21 cellular contexts compared by ENCODE assay signal in genomic region chr16:15953477-15953876, GRCh38. TPM values are rescaled to one million over a fixed set of nuclear protein-coding genes. Genes with fewer than 3 reads are reported as not detected.
DNase-seq lines count a peak whose midpoint lies in the region; ATAC-seq, FAIRE-seq and TF ChIP-seq lines count a peak whose summit lies in the region.
"Had no signal": no experiment of that assay in that cellular context is flagged by ENCODE, and none has a peak within 500 bp of the region (broad histone marks: within the 10 kb centered on the region; RNA-seq: fewer than 3 reads in every experiment).

No MANE protein-coding gene starts in this region.

- H3K4me1 Mint-ChIP-seq in T-helper 1 cell treated with Interleukin-12 subunit alpha and Interleukin-12 subunit beta and Interleukin-4 antibody, amounts not matched to agents 30 μg/mL and 1 μg/mL, for 36 hours (ENCODE audit: low read depth), result peaks cover 59% of the 10 kb centered on the region
- peaks cover 38 to 82% (median 63%) of the 10 kb centered on the region in 4 donors for H3K4me1 Mint-ChIP-seq in CD4-positive, alpha-beta memory T cell
- peaks cover 64% of the 10 kb centered on the region for H3K4me1 Mint-ChIP-seq in activated naive CD8-positive, alpha-beta T cell (ENCODE audit: low read depth)
- peaks cover 40 to 75% (median 63%) of the 10 kb centered on the region in 7 donors for H3K4me1 Mint-ChIP-seq in naive thymus-derived CD4-positive, alpha-beta T cell

- H3K36me3 Mint-ChIP-seq in T-helper 1 cell treated with Interleukin-12 subunit alpha and Interleukin-12 subunit beta and Interleukin-4 antibody, amounts not matched to agents 30 μg/mL and 1 μg/mL, for 36 hours (ENCODE audit: low read depth), result peaks cover 28% of the 10 kb centered on the region
- peaks cover 2 to 22% of the 10 kb centered on the region in 2 donors for H3K36me3 Mint-ChIP-seq in CD4-positive, alpha-beta memory T cell
- H3K36me3 Mint-ChIP-seq in activated naive CD8-positive, alpha-beta T cell, result peaks cover 9% of the 10 kb centered on the region
- peaks cover 0 to 29% (median 5%) of the 10 kb centered on the region in 5 donors for H3K36me3 Mint-ChIP-seq in naive thymus-derived CD4-positive, alpha-beta T cell

- no peaks in the 10 kb centered on the region for H3K27me3 Mint-ChIP-seq in T-helper 1 cell treated with Interleukin-12 subunit alpha and Interleukin-12 subunit beta and Interleukin-4 antibody, amounts not matched to agents 30 μg/mL and 1 μg/mL, for 36 hours (ENCODE audit: low read depth)
- H3K27me3 Mint-ChIP-seq in CD4-positive, alpha-beta memory T cell, result no peaks in the 10 kb centered on the region
- H3K27me3 Mint-ChIP-seq in activated naive CD8-positive, alpha-beta T cell, result no peaks in the 10 kb centered on the region
- H3K27me3 Mint-ChIP-seq in naive thymus-derived CD4-positive, alpha-beta T cell, result no peaks in the 10 kb centered on the region

- DNase-seq in T-helper 1 cell (no peak), H54 (ENCODE audit: insufficient read length, low spot score) (no peak), retina (no peak), NCI-H2081 treated with DMSO at 0.1 percent for 48 hours (lab: John Stamatoyannopoulos, UW) (no peak)
- no peak for DNase-seq in CD4-positive, alpha-beta memory T cell
- no peak for DNase-seq in naive thymus-derived CD4-positive, alpha-beta T cell
- DNase-seq: activated CD4-positive, alpha-beta T cell treated with anti-CD3 and anti-CD28 coated beads for 48 hours; colonic mucosa; DMS53; gastrocnemius medialis; NCI-H2081; NCI-H526; pancreas; SHP77; stimulated activated CD4-positive, alpha-beta T cell treated with anti-CD3 and anti-CD28 coated beads, Interleukin-4, amount 100 ng/mL, for 1 hour; T1000; thyroid gland had no signal

- H3K9me3 ChIP-seq in CD4-positive, alpha-beta memory T cell (ENCODE audit: control insufficient read depth in 1 of 2, low read length in 2 of 2), result no peaks in the 10 kb centered on the region
- no peaks in the 10 kb centered on the region for H3K9me3 ChIP-seq in naive thymus-derived CD4-positive, alpha-beta T cell (ENCODE audit: control insufficient read depth in 2 of 3, low read length in 3 of 3)
- H3K9me3 ChIP-seq: colonic mucosa, gastrocnemius medialis, pancreas, thyroid gland had no signal

- POLR2A ChIA-PET in CD4-positive, alpha-beta memory T cell (lab: Charles Lee; ENCODE audit: partially characterized antibody), result no interaction called here
- POLR2A ChIA-PET in naive thymus-derived CD4-positive, alpha-beta T cell (lab: Charles Lee), result interaction anchor here (0.7 kb wide), 1 partner anchor 65 kb away, joined by 3 read pairs; the partner anchor contains the start of gene CEP20

- intact Hi-C loops in CD4-positive, alpha-beta memory T cell (cut with micrococcal nuclease), result no loop called here
- intact Hi-C loops in naive thymus-derived CD4-positive, alpha-beta T cell (cut with micrococcal nuclease), result loop anchor here in 1 of 2 donors (5.0 kb wide), 1 partner anchor 74 kb away; no protein-coding TSS in a partner anchor

- no peaks in the 10 kb centered on the region for H3K9me3 Mint-ChIP-seq in T-helper 1 cell treated with Interleukin-12 subunit alpha and Interleukin-12 subunit beta and Interleukin-4 antibody, amounts not matched to agents 30 μg/mL and 1 μg/mL, for 36 hours
- H3K9me3 Mint-ChIP-seq in CD4-positive, alpha-beta memory T cell, result no peaks in the 10 kb centered on the region
- no peaks in the 10 kb centered on the region for H3K9me3 Mint-ChIP-seq in activated naive CD8-positive, alpha-beta T cell (ENCODE audit: low read depth)
- H3K9me3 Mint-ChIP-seq in naive thymus-derived CD4-positive, alpha-beta T cell, result no peaks in the 10 kb centered on the region

- FAIRE-seq in H54 (lab: Jason Lieb, UNC), result no peak
- FAIRE-seq: pancreas had no signal

- CTCF ChIA-PET in CD4-positive, alpha-beta memory T cell (lab: Charles Lee; ENCODE audit: partially characterized antibody), result no interaction called here
- CTCF ChIA-PET in naive thymus-derived CD4-positive, alpha-beta T cell (lab: Charles Lee), result no interaction called here

- H3K27me3 ChIP-seq in CD4-positive, alpha-beta memory T cell (ENCODE audit: insufficient read depth, low read length), result no peaks in the 10 kb centered on the region
- no peaks in the 10 kb centered on the region for H3K27me3 ChIP-seq in naive thymus-derived CD4-positive, alpha-beta T cell (ENCODE audit: control insufficient read depth in 2 of 2, insufficient read depth in 2 of 2, low read length in 2 of 2)
- H3K27me3 ChIP-seq: colonic mucosa, gastrocnemius medialis, pancreas, thyroid gland had no signal

- no peak overlapping the region for H3K4me3 Mint-ChIP-seq in T-helper 1 cell treated with Interleukin-12 subunit alpha and Interleukin-12 subunit beta and Interleukin-4 antibody, amounts not matched to agents 30 μg/mL and 1 μg/mL, for 36 hours
- peak overlapping the region in 3 of 8 donors; percentile 5 to 52 (median 10) for H3K4me3 Mint-ChIP-seq in CD4-positive, alpha-beta memory T cell
- peak overlapping the region; percentile 48 for H3K4me3 Mint-ChIP-seq in activated naive CD8-positive, alpha-beta T cell
- H3K4me3 Mint-ChIP-seq in naive thymus-derived CD4-positive, alpha-beta T cell, result peak overlapping the region in 4 of 10 donors; percentile 14 to 53 (median 33)

- no peak overlapping the region for H3K27ac ChIP-seq in CD4-positive, alpha-beta memory T cell (ENCODE audit: low read depth, low read length)
- H3K27ac ChIP-seq in naive thymus-derived CD4-positive, alpha-beta T cell (ENCODE audit: low read depth, low read length), result no peak overlapping the region
- H3K27ac ChIP-seq: 22Rv1, colonic mucosa, pancreas had no signal

- H3K36me3 ChIP-seq in CD4-positive, alpha-beta memory T cell (ENCODE audit: insufficient read depth, low read length), result no peaks in the 10 kb centered on the region
- H3K36me3 ChIP-seq in naive thymus-derived CD4-positive, alpha-beta T cell (ENCODE audit: control insufficient read depth in 2 of 3, insufficient read depth in 3 of 3, low read length in 3 of 3), result no peaks in the 10 kb centered on the region
- H3K36me3 ChIP-seq: colonic mucosa, gastrocnemius medialis, pancreas, thyroid gland had no signal

- no peak overlapping the region for H3K4me3 ChIP-seq in CD4-positive, alpha-beta memory T cell (ENCODE audit: low read length in 2 of 2)
- no peak overlapping the region for H3K4me3 ChIP-seq in naive thymus-derived CD4-positive, alpha-beta T cell (ENCODE audit: low read length)
- H3K4me3 ChIP-seq: colonic mucosa, gastrocnemius medialis, pancreas, thyroid gland had no signal

- H3K27ac Mint-ChIP-seq in T-helper 1 cell treated with Interleukin-12 subunit alpha and Interleukin-12 subunit beta and Interleukin-4 antibody, amounts not matched to agents 30 μg/mL and 1 μg/mL, for 36 hours, result peak overlapping the region; percentile 38
- peak overlapping the region; percentile 41 to 94 (median 80) for H3K27ac Mint-ChIP-seq in CD4-positive, alpha-beta memory T cell
- H3K27ac Mint-ChIP-seq in activated naive CD8-positive, alpha-beta T cell, result peak overlapping the region; percentile 81
- H3K27ac Mint-ChIP-seq in naive thymus-derived CD4-positive, alpha-beta T cell, result peak overlapping the region; percentile 8 to 93 (median 63)

- ATAC-seq in naive thymus-derived CD4-positive, alpha-beta T cell, result no peak
- ATAC-seq: gastrocnemius medialis, left lobe of liver, pancreas had no signal

- TF ChIP-seq POLR2A in H54 (IDR thresholded peaks at IDR 0.05; ENCODE audit: low read depth, low read length), result no peak

- H3K4me1 ChIP-seq in CD4-positive, alpha-beta memory T cell (ENCODE audit: insufficient read depth, low read length), result peaks cover 83% of the 10 kb centered on the region
- peaks cover 14 to 24% of the 10 kb centered on the region in 2 donors for H3K4me1 ChIP-seq in naive thymus-derived CD4-positive, alpha-beta T cell (ENCODE audit: control insufficient read depth in 2 of 2, insufficient read depth in 2 of 2, low read length in 2 of 2)

RNA-seq across cellular contexts. Expression of gene ABCC1, which starts 4.1 kb away (rescaled TPM):
- total RNA-seq in CD4-positive, alpha-beta memory T cell, result 10 to 100 TPM; 57.3 to 69.9 TPM
- 10 to 100 TPM in 1 of 2 donors, 1 to 10 TPM in 1; 1.9 to 11.0 TPM for polyA plus RNA-seq in CD4-positive, alpha-beta memory T cell
- 10 to 100 TPM; 57.3 to 95.8 (median 64.1) TPM for total RNA-seq in naive thymus-derived CD4-positive, alpha-beta T cell
- polyA plus RNA-seq in naive thymus-derived CD4-positive, alpha-beta T cell, result 1 to 10 TPM; 4.8 to 7.9 TPM
